1 cellular context compared by ENCODE assay signal in the genomic region with DNA sequence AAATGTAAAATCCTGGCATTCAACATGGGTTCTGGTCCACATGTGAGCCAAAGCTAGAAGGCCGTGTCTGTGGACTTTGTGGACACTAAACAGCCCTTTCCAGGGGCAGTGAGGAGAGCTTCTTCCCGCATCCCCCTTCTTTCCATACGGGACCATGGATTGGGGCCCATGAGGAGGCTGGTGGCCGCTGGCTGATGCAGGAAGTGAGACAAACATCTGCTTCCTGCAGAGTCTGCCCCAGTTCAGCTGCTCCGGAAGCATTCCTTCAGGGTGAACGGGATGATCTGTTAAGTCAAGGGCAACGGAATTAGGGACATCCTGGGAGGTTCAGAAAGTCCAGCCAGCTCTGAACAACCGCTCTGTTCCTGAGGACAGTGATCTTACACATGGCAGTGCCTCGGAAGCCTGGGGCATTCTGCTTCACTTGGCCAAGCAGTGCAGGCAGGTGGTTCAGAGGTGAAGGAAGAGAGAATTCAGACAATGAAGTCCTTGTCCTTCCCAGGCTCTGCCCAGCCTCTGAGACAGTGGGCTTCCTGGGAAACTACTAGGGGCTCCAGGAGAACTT.
TF ChIP-seq lines count a peak whose summit lies in the region.

No MANE protein-coding gene starts in this region.

TF ChIP-seq in HepG2, 621 proteins besides CTCF, POLR2A, EP300 and RAD21 (continued from another document and continues in another):
- TF ChIP-seq MXI1 (IDR thresholded peaks at IDR 0.05; ENCODE audit: borderline replicate concordance, low read depth, low read length) (no peak), ZNF614 (CRISPR knock-in tag; IDR thresholded peaks at IDR 0.05; ENCODE audit: borderline replicate concordance) (no peak), MIXL1 (CRISPR knock-in tag; IDR thresholded peaks at IDR 0.05) (0 out of 2 replicates have a peak, but pooled peaks have one; percentile 39), ZNF782 (CRISPR knock-in tag; IDR thresholded peaks at IDR 0.05; ENCODE audit: borderline replicate concordance) (no peak), TCF7L2 (IDR thresholded peaks at IDR 0.05; ENCODE audit: low read depth, low read length) (no peak), HNRNPUL1 (IDR thresholded peaks at IDR 0.05; ENCODE audit: low read depth, low read length) (no peak), KDM2A (CRISPR knock-in tag; IDR thresholded peaks at IDR 0.05; ENCODE audit: borderline replicate concordance, low read depth) (no peak), HNF4A (CRISPR knock-in tag; IDR thresholded peaks at IDR 0.05) (peak; percentile 16; the same call in 1 of the 2 replicates), ZNF24 (IDR thresholded peaks at IDR 0.05) (no peak), ZNF256 (CRISPR knock-in tag; conservative IDR thresholded peaks at IDR 0.05) (no peak), MED8 (CRISPR knock-in tag; IDR thresholded peaks at IDR 0.05; ENCODE audit: insufficient replicate concordance) (no peak), RFX1 (IDR thresholded peaks at IDR 0.05) (no peak), ZNF569 (CRISPR knock-in tag; IDR thresholded peaks at IDR 0.05; ENCODE audit: borderline replicate concordance) (no peak), IRF2 (CRISPR knock-in tag; IDR thresholded peaks at IDR 0.05) (no peak), ZNF12 (CRISPR knock-in tag; IDR thresholded peaks at IDR 0.05) (no peak), ZNF333 (CRISPR knock-in tag; IDR thresholded peaks at IDR 0.05; ENCODE audit: borderline replicate concordance) (no peak), ZNF672 (CRISPR knock-in tag; IDR thresholded peaks at IDR 0.05) (no peak), ATF7-NPFF (CRISPR knock-in tag; IDR thresholded peaks at IDR 0.05; ENCODE audit: low read depth) (no peak), RNF2 (conservative IDR thresholded peaks at IDR 0.05; ENCODE audit: low read depth) (no peak), SMC3 (IDR thresholded peaks at IDR 0.05; ENCODE audit: low read length) (no peak), ZNF468 (CRISPR knock-in tag; IDR thresholded peaks at IDR 0.05) (no peak), ZFP36L1 (CRISPR knock-in tag; IDR thresholded peaks at IDR 0.05) (no peak), KDM1A (CRISPR knock-in tag; IDR thresholded peaks at IDR 0.05) (no peak), ZNF326 (CRISPR knock-in tag; IDR thresholded peaks at IDR 0.05; ENCODE audit: borderline replicate concordance) (no peak), ELF1 (CRISPR knock-in tag; IDR thresholded peaks at IDR 0.05) (peak; percentile 69), NR2F6 (IDR thresholded peaks at IDR 0.05) (no peak), NR2F6 (CRISPR knock-in tag; IDR thresholded peaks at IDR 0.05) (peak; percentile 24; the same call in 1 of the 2 replicates), HOXA3 (CRISPR knock-in tag; IDR thresholded peaks at IDR 0.05) (peak; percentile 36; the same call in 1 of the 2 replicates), RARG (CRISPR knock-in tag; IDR thresholded peaks at IDR 0.05; ENCODE audit: low read depth) (no peak), ZNF260 (CRISPR knock-in tag; IDR thresholded peaks at IDR 0.05; ENCODE audit: borderline replicate concordance, low read depth) (no peak), ZNF629 (CRISPR knock-in tag; conservative IDR thresholded peaks at IDR 0.05) (no peak), ETV5 (CRISPR knock-in tag; IDR thresholded peaks at IDR 0.05; ENCODE audit: borderline replicate concordance) (peak; percentile 86), ZBTB7B (CRISPR knock-in tag; IDR thresholded peaks at IDR 0.05) (no peak), PHF20 (CRISPR knock-in tag; IDR thresholded peaks at IDR 0.05) (peak; percentile 64), TBP (CRISPR knock-in tag; IDR thresholded peaks at IDR 0.05) (no peak), NFIB (CRISPR knock-in tag; IDR thresholded peaks at IDR 0.05; ENCODE audit: borderline replicate concordance) (no peak)
- TF ChIP-seq, protein P1, sequence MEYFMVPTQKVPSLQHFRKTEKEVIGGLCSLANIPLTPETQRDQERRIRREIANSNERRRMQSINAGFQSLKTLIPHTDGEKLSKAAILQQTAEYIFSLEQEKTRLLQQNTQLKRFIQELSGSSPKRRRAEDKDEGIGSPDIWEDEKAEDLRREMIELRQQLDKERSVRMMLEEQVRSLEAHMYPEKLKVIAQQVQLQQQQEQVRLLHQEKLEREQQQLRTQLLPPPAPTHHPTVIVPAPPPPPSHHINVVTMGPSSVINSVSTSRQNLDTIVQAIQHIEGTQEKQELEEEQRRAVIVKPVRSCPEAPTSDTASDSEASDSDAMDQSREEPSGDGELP (IDR thresholded peaks at IDR 0.05; ENCODE audit: borderline replicate concordance, low read depth), result peak; percentile 46; the same call in 1 of the 2 replicates
- TF ChIP-seq, protein P2, sequence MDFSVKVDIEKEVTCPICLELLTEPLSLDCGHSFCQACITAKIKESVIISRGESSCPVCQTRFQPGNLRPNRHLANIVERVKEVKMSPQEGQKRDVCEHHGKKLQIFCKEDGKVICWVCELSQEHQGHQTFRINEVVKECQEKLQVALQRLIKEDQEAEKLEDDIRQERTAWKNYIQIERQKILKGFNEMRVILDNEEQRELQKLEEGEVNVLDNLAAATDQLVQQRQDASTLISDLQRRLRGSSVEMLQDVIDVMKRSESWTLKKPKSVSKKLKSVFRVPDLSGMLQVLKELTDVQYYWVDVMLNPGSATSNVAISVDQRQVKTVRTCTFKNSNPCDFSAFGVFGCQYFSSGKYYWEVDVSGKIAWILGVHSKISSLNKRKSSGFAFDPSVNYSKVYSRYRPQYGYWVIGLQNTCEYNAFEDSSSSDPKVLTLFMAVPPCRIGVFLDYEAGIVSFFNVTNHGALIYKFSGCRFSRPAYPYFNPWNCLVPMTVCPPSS (IDR thresholded peaks at IDR 0.05), result no peak
- TF ChIP-seq, protein P3, sequence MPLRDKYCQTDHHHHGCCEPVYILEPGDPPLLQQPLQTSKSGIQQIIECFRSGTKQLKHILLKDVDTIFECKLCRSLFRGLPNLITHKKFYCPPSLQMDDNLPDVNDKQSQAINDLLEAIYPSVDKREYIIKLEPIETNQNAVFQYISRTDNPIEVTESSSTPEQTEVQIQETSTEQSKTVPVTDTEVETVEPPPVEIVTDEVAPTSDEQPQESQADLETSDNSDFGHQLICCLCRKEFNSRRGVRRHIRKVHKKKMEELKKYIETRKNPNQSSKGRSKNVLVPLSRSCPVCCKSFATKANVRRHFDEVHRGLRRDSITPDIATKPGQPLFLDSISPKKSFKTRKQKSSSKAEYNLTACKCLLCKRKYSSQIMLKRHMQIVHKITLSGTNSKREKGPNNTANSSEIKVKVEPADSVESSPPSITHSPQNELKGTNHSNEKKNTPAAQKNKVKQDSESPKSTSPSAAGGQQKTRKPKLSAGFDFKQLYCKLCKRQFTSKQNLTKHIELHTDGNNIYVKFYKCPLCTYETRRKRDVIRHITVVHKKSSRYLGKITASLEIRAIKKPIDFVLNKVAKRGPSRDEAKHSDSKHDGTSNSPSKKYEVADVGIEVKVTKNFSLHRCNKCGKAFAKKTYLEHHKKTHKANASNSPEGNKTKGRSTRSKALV (CRISPR knock-in tag; IDR thresholded peaks at IDR 0.05), result peak; percentile 58; the same call in 1 of the 2 replicates
- TF ChIP-seq, protein P4, sequence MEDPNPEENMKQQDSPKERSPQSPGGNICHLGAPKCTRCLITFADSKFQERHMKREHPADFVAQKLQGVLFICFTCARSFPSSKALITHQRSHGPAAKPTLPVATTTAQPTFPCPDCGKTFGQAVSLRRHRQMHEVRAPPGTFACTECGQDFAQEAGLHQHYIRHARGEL (CRISPR knock-in tag; IDR thresholded peaks at IDR 0.05), result no peak
- TF ChIP-seq, protein P5, sequence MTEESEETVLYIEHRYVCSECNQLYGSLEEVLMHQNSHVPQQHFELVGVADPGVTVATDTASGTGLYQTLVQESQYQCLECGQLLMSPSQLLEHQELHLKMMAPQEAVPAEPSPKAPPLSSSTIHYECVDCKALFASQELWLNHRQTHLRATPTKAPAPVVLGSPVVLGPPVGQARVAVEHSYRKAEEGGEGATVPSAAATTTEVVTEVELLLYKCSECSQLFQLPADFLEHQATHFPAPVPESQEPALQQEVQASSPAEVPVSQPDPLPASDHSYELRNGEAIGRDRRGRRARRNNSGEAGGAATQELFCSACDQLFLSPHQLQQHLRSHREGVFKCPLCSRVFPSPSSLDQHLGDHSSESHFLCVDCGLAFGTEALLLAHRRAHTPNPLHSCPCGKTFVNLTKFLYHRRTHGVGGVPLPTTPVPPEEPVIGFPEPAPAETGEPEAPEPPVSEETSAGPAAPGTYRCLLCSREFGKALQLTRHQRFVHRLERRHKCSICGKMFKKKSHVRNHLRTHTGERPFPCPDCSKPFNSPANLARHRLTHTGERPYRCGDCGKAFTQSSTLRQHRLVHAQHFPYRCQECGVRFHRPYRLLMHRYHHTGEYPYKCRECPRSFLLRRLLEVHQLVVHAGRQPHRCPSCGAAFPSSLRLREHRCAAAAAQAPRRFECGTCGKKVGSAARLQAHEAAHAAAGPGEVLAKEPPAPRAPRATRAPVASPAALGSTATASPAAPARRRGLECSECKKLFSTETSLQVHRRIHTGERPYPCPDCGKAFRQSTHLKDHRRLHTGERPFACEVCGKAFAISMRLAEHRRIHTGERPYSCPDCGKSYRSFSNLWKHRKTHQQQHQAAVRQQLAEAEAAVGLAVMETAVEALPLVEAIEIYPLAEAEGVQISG (CRISPR knock-in tag; IDR thresholded peaks at IDR 0.05), result peak; percentile 58
- TF ChIP-seq, protein P6, sequence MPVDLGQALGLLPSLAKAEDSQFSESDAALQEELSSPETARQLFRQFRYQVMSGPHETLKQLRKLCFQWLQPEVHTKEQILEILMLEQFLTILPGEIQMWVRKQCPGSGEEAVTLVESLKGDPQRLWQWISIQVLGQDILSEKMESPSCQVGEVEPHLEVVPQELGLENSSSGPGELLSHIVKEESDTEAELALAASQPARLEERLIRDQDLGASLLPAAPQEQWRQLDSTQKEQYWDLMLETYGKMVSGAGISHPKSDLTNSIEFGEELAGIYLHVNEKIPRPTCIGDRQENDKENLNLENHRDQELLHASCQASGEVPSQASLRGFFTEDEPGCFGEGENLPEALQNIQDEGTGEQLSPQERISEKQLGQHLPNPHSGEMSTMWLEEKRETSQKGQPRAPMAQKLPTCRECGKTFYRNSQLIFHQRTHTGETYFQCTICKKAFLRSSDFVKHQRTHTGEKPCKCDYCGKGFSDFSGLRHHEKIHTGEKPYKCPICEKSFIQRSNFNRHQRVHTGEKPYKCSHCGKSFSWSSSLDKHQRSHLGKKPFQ (CRISPR knock-in tag; IDR thresholded peaks at IDR 0.05; ENCODE audit: insufficient replicate concordance), result no peak
- TF ChIP-seq, protein P7, sequence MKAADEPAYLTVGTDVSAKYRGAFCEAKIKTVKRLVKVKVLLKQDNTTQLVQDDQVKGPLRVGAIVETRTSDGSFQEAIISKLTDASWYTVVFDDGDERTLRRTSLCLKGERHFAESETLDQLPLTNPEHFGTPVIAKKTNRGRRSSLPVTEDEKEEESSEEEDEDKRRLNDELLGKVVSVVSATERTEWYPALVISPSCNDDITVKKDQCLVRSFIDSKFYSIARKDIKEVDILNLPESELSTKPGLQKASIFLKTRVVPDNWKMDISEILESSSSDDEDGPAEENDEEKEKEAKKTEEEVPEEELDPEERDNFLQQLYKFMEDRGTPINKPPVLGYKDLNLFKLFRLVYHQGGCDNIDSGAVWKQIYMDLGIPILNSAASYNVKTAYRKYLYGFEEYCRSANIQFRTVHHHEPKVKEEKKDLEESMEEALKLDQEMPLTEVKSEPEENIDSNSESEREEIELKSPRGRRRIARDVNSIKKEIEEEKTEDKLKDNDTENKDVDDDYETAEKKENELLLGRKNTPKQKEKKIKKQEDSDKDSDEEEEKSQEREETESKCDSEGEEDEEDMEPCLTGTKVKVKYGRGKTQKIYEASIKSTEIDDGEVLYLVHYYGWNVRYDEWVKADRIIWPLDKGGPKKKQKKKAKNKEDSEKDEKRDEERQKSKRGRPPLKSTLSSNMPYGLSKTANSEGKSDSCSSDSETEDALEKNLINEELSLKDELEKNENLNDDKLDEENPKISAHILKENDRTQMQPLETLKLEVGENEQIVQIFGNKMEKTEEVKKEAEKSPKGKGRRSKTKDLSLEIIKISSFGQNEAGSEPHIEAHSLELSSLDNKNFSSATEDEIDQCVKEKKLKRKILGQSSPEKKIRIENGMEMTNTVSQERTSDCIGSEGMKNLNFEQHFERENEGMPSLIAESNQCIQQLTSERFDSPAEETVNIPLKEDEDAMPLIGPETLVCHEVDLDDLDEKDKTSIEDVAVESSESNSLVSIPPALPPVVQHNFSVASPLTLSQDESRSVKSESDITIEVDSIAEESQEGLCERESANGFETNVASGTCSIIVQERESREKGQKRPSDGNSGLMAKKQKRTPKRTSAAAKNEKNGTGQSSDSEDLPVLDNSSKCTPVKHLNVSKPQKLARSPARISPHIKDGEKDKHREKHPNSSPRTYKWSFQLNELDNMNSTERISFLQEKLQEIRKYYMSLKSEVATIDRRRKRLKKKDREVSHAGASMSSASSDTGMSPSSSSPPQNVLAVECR (CRISPR knock-in tag; IDR thresholded peaks at IDR 0.05; ENCODE audit: borderline replicate concordance), result peak; percentile 32; the same call in 1 of the 2 replicates
- TF ChIP-seq, protein P8, sequence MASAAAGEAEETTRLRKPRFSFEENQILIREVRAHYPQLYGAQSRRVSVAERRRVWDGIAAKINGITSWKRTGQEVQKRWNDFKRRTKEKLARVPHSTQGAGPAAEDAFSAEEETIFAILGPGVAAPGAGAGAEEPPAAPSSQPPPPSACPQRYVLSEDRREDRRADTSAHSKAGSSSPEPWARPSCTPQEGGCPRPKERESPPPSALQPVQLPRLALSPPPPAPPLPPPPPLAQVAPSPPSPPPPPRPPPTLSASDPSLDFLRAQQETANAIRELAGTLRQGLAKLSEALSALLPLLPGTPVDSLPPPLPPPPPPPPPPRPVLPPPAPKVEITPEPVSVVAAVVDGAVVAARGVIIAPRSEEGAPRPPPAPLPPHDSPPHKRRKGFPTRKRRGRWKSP (CRISPR knock-in tag; IDR thresholded peaks at IDR 0.05), result no peak
